ENCODE assay signal across 16 cellular contexts in the genomic region with DNA sequence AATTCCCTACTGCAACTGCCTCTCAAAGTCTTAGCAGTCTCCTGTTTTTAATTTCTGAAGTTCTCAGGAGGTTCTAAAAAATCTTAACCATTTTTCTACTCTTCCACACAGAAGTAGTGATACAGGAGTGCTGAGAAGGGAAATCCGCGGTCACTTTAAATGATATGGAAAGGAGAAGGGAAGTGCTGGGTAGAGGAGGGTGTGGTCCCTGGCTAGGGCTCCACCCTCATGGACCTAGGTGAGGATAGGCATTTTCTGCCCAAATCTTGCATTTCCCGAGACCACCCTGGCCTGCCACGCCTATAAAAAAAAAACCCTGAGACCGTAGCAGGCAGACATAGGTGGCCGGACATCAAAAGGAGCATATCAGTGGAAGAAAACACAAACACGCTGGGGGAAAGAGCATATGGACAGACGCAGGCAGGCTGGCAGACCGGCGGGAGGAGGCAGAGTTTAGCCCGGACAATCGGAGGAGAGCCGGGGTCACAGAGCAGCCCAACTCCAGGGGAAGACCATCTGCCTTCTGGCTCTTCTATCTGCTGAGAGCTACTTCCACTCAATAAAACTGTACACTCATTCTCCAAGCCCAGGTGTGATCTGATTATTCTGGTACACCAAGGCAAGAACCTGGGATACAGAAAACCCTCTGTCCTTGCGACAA.
A peak's percentile ranks its signal among the peaks of the same experiment; 100 is the strongest.
DNase-seq lines count a peak whose midpoint lies in the region; TF ChIP-seq lines count a peak whose summit lies in the region.
"Had no signal": no experiment of that assay in that cellular context is flagged by ENCODE, and none has a peak within 500 bp of the region (broad histone marks: within the 10 kb centered on the region; RNA-seq: fewer than 3 reads in every experiment).

No MANE protein-coding gene starts in this region.

- H3K36me3 ChIP-seq in HUES64 (ENCODE audit: insufficient read depth, low read length) (no peaks in the 10 kb centered on the region), endodermal cell (ENCODE audit: control insufficient read depth, insufficient read depth, low read length) (no peaks in the 10 kb centered on the region), osteoblast (ENCODE audit: insufficient read depth, low read length) (no peaks in the 10 kb centered on the region), Karpas-422 (ENCODE audit: insufficient read depth, low read length) (no peaks in the 10 kb centered on the region)

- peak overlapping the region; percentile 44 for H3K4me3 Mint-ChIP-seq in endodermal cell
- no peak overlapping the region for H3K4me3 Mint-ChIP-seq in activated naive CD4-positive, alpha-beta T cell treated with anti-CD3 and anti-CD28 coated beads, Interleukin-2, amount 10 ng/mL, durations not matched to agents 7 days and 5 days
- H3K4me3 Mint-ChIP-seq: CD14-positive monocyte; CD8-positive, alpha-beta T cell had no signal

- H2AFZ ChIP-seq in osteoblast (ENCODE audit: low read length) (no peak overlapping the region), Karpas-422 (ENCODE audit: low read length) (no peak overlapping the region)

- peaks cover 22% of the 10 kb centered on the region for H3K9me3 Mint-ChIP-seq in endodermal cell
- no peaks in the 10 kb centered on the region for H3K9me3 Mint-ChIP-seq in activated naive CD4-positive, alpha-beta T cell treated with anti-CD3 and anti-CD28 coated beads, Interleukin-2, amount 10 ng/mL, durations not matched to agents 7 days and 5 days
- H3K9me3 Mint-ChIP-seq: CD8-positive, alpha-beta T cell had no signal

- no peaks in the 10 kb centered on the region for H4K20me1 ChIP-seq in osteoblast (ENCODE audit: insufficient read depth, low read length)
- no peaks in the 10 kb centered on the region for H4K20me1 ChIP-seq in Karpas-422 (ENCODE audit: insufficient read depth, low read depth, low read length)

- H3K36me3 Mint-ChIP-seq in endodermal cell (ENCODE audit: low read depth), result no peaks in the 10 kb centered on the region
- no peaks in the 10 kb centered on the region for H3K36me3 Mint-ChIP-seq in activated naive CD4-positive, alpha-beta T cell treated with anti-CD3 and anti-CD28 coated beads, Interleukin-2, amount 10 ng/mL, durations not matched to agents 7 days and 5 days
- H3K36me3 Mint-ChIP-seq: CD14-positive monocyte; CD8-positive, alpha-beta T cell had no signal

- no peaks in the 10 kb centered on the region for H3K9me2 ChIP-seq in Karpas-422 (replicated peaks; ENCODE audit: insufficient read depth, low read length)

- WGBS in HUES64, result 88% methylated on average over 14 of the region's 14 CpGs
- 77 to 81% methylated on average over 7 to 14 of the region's 14 CpGs for WGBS in endodermal cell (ENCODE audit: insufficient coverage in 1 of 2, insufficient read length in 1 of 2), 2 experiments

- no peak overlapping the region for H3K27ac ChIP-seq in HUES64 (ENCODE audit: low read depth, low read length)
- no peak overlapping the region for H3K27ac ChIP-seq in endodermal cell (ENCODE audit: low read depth, low read length)
- no peak overlapping the region for H3K27ac ChIP-seq in osteoblast (ENCODE audit: low read depth, low read length)
- H3K27ac ChIP-seq in Karpas-422 (ENCODE audit: low read length), result no peak overlapping the region
- H3K27ac ChIP-seq: 22Rv1 had no signal

- H3K4me1 Mint-ChIP-seq in endodermal cell, result peaks cover 6% of the 10 kb centered on the region
- no peaks in the 10 kb centered on the region for H3K4me1 Mint-ChIP-seq in activated naive CD4-positive, alpha-beta T cell treated with anti-CD3 and anti-CD28 coated beads, Interleukin-2, amount 10 ng/mL, durations not matched to agents 7 days and 5 days
- H3K4me1 Mint-ChIP-seq: CD14-positive monocyte had no signal

- TF ChIP-seq CTCF in endodermal cell (conservative IDR thresholded peaks at IDR 0.05) (no peak), osteoblast (IDR thresholded peaks at IDR 0.05; ENCODE audit: extremely low read depth, low read depth, low read length) (no peak)

- H3K4me2 ChIP-seq in osteoblast (ENCODE audit: insufficient read depth, low read length), result no peak overlapping the region
- H3K4me2 ChIP-seq in Karpas-422 (ENCODE audit: low read depth, low read length, poor library complexity, severe bottlenecking), result no peak overlapping the region

- H3K4me3 ChIP-seq in HUES64 (ENCODE audit: low read length) (peak overlapping the region; percentile 30), endodermal cell (ENCODE audit: low read length) (no peak overlapping the region), osteoblast (ENCODE audit: insufficient read depth, low read length) (no peak overlapping the region), Karpas-422 (ENCODE audit: low read length) (no peak overlapping the region)
- H3K4me3 ChIP-seq: K562 had no signal

- H3K27me3 Mint-ChIP-seq in endodermal cell (ENCODE audit: insufficient read depth), result no peaks in the 10 kb centered on the region
- H3K27me3 Mint-ChIP-seq in activated naive CD4-positive, alpha-beta T cell treated with anti-CD3 and anti-CD28 coated beads, Interleukin-2, amount 10 ng/mL, durations not matched to agents 7 days and 5 days, result no peaks in the 10 kb centered on the region

- DNase-seq in DMS 273 (lab: John Stamatoyannopoulos, UW; ENCODE audit: unreplicated experiment) (peak; percentile 6), DMS 273 treated with DMSO at 0.1 percent for 48 hours (lab: John Stamatoyannopoulos, UW) (no peak), endodermal cell (peak; percentile 53), osteoblast (ENCODE audit: insufficient read length, low spot score, missing footprints) (peak; percentile 6), DMS153 (lab: John Stamatoyannopoulos, UW) (no peak), Karpas-422 (no peak)
- no peak for DNase-seq in activated naive CD4-positive, alpha-beta T cell treated with anti-CD3 and anti-CD28 coated beads, Interleukin-2, amount 10 ng/mL, durations not matched to agents 7 days and 5 days
- DNase-seq: CD8-positive, alpha-beta T cell; COR-L47; DMS79 treated with DMSO at 0.1 percent for 48 hours; EL; GDM1 had no signal

- CTCF ChIA-PET in activated naive CD4-positive, alpha-beta T cell treated with anti-CD3 and anti-CD28 coated beads, Interleukin-2, amount 10 ng/mL, durations not matched to agents 7 days and 5 days (lab: Charles Lee), result no interaction called here

- no peak overlapping the region for H3K9ac ChIP-seq in HUES64 (ENCODE audit: low read depth, low read length)
- H3K9ac ChIP-seq in endodermal cell (ENCODE audit: extremely low read depth, low read length, poor library complexity, severe bottlenecking), result no peak overlapping the region
- no peak overlapping the region for H3K9ac ChIP-seq in Karpas-422 (ENCODE audit: low read length)

- H3K9me3 ChIP-seq in HUES64 (ENCODE audit: insufficient read depth, low read depth, low read length) (no peaks in the 10 kb centered on the region), endodermal cell (ENCODE audit: control insufficient read depth, low read length) (no peaks in the 10 kb centered on the region), osteoblast (ENCODE audit: low read depth, low read length) (no peaks in the 10 kb centered on the region), Karpas-422 (ENCODE audit: low read length) (peaks cover 10% of the 10 kb centered on the region; the same call in 1 of the 2 replicates)

- no peak overlapping the region for H3K27ac Mint-ChIP-seq in endodermal cell
- no peak overlapping the region for H3K27ac Mint-ChIP-seq in activated naive CD4-positive, alpha-beta T cell treated with anti-CD3 and anti-CD28 coated beads, Interleukin-2, amount 10 ng/mL, durations not matched to agents 7 days and 5 days
- H3K27ac Mint-ChIP-seq: CD14-positive monocyte; CD8-positive, alpha-beta T cell had no signal

- H3K79me2 ChIP-seq in osteoblast (ENCODE audit: insufficient read depth, low read length) (no peaks in the 10 kb centered on the region), Karpas-422 (ENCODE audit: low read length) (no peaks in the 10 kb centered on the region)

- H3K27me3 ChIP-seq in HUES64 (ENCODE audit: insufficient read depth, low read length), result no peaks in the 10 kb centered on the region
- H3K27me3 ChIP-seq in endodermal cell (ENCODE audit: control insufficient read depth, insufficient read depth, low read length, poor library complexity, severe bottlenecking), result no peaks in the 10 kb centered on the region
- H3K27me3 ChIP-seq in osteoblast (ENCODE audit: insufficient read depth, low read length), result no peaks in the 10 kb centered on the region
- no peaks in the 10 kb centered on the region for H3K27me3 ChIP-seq in Karpas-422 (ENCODE audit: low read length)

- H3K4me1 ChIP-seq in HUES64 (ENCODE audit: insufficient read depth, low read length) (no peaks in the 10 kb centered on the region), endodermal cell (ENCODE audit: control insufficient read depth, insufficient read depth, low read length) (no peaks in the 10 kb centered on the region), osteoblast (ENCODE audit: insufficient read depth, low read length) (no peaks in the 10 kb centered on the region), Karpas-422 (ENCODE audit: low read length) (no peaks in the 10 kb centered on the region)

Comparison
In these comparisons a context has a peak if more than half of its experiments do, and no peak if none do; other contexts are left out.
1. DNase-seq: peak in DMS 273 (single experiment), endodermal cell (single experiment) and osteoblast (single experiment); none in DMS 273 treated with DMSO at 0.1 percent for 48 hours (single experiment), activated naive CD4-positive, alpha-beta T cell treated with anti-CD3 and anti-CD28 coated beads, Interleukin-2, amount 10 ng/mL, durations not matched to agents 7 days and 5 days (single experiment), DMS153 (single experiment) and Karpas-422 (single experiment).